In the genomic region with DNA sequence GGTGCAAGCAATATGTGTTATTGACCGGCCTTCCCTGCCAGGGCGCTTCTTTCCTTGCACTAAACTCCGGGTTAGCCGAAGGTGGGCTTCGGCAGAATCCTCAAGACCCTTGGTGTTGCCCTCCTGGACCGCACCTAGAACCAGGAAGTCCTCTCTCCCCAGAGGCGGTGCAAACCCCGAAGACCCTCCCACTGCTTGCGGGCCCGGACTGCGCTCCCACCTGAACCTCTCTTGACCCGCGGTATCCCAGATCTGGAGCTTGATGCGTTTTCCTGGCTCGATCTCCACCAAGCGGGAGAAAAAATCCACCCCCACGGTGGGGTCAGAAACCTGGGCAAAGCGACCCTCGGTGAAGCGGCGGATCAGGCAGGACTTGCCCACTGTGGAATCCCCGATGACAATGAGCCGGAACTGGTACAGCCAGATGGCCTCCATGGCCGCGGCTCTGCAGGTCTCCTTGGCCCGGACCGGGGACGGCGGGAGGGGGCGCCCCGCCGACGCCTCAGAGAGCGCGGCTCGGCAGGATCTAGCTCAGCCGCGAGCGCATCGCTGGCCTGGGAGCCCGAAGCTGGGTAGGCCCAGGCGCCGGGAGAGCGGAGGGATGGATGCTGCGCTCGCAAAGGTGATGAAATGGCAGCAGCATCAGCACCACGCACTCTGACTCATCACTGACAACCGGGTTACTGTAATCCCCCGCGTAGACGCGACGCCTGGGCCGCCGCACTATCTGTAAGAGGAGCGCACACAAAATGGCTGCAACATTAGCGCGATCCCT, we compare ENCODE assay signal across 1 cellular context.
TF ChIP-seq lines count a peak whose summit lies in the region.

A gene with protein sequence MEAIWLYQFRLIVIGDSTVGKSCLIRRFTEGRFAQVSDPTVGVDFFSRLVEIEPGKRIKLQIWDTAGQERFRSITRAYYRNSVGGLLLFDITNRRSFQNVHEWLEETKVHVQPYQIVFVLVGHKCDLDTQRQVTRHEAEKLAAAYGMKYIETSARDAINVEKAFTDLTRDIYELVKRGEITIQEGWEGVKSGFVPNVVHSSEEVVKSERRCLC (minus strand): TSS at position 638 of the 775 bp plus-strand sequence. CDS start 203 bp downstream, at position 435.

TF ChIP-seq in HEK293, 187 proteins besides CTCF, POLR2A, EP300 and RAD21 (continued from another document):
- TF ChIP-seq, protein P1, sequence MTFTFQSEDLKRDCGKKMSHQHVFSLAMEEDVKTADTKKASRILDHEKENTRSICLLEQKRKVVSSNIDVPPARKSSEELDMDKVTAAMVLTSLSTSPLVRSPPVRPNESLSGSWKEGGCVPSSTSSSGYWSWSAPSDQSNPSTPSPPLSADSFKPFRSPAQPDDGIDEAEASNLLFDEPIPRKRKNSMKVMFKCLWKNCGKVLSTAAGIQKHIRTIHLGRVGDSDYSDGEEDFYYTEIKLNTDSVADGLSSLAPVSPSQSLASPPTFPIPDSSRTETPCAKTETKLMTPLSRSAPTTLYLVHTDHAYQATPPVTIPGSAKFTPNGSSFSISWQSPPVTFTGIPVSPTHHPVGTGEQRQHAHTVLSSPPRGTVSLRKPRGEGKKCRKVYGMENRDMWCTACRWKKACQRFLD (tag by site-specific recombination; IDR thresholded peaks at IDR 0.05): no peak
- peak; percentile 15; the same call in 1 of the 2 replicates for TF ChIP-seq ZNF558 (tag by site-specific recombination; IDR thresholded peaks at IDR 0.05)
- TF ChIP-seq, protein P2, sequence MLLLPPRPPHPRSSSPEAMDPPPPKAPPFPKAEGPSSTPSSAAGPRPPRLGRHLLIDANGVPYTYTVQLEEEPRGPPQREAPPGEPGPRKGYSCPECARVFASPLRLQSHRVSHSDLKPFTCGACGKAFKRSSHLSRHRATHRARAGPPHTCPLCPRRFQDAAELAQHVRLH (tag by site-specific recombination; IDR thresholded peaks at IDR 0.05): no peak
- TF ChIP-seq ZBTB8A (tag by site-specific recombination; IDR thresholded peaks at IDR 0.05): 0 out of 2 replicates have a peak, but pooled peaks have one; percentile 30
- peak; percentile 71; the same call in 1 of the 2 replicates for TF ChIP-seq ZNF324 (tag by site-specific recombination; IDR thresholded peaks at IDR 0.05)
- peak; percentile 47; the same call in 1 of the 2 replicates for TF ChIP-seq ZNF76 (tag by site-specific recombination; IDR thresholded peaks at IDR 0.05; ENCODE audit: borderline replicate concordance, low read depth)
- TF ChIP-seq, protein P3, sequence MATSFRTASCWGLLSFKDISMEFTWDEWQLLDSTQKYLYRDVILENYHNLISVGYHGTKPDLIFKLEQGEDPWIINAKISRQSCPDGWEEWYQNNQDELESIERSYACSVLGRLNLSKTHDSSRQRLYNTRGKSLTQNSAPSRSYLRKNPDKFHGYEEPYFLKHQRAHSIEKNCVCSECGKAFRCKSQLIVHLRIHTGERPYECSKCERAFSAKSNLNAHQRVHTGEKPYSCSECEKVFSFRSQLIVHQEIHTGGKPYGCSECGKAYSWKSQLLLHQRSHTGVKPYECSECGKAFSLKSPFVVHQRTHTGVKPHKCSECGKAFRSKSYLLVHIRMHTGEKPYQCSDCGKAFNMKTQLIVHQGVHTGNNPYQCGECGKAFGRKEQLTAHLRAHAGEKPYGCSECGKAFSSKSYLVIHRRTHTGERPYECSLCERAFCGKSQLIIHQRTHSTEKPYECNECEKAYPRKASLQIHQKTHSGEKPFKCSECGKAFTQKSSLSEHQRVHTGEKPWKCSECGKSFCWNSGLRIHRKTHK (tag by site-specific recombination; IDR thresholded peaks at IDR 0.05): no peak
- TF ChIP-seq, protein P4, sequence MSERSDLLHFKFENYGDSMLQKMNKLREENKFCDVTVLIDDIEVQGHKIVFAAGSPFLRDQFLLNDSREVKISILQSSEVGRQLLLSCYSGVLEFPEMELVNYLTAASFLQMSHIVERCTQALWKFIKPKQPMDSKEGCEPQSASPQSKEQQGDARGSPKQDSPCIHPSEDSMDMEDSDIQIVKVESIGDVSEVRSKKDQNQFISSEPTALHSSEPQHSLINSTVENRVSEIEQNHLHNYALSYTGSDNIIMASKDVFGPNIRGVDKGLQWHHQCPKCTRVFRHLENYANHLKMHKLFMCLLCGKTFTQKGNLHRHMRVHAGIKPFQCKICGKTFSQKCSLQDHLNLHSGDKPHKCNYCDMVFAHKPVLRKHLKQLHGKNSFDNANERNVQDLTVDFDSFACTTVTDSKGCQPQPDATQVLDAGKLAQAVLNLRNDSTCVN (tag by site-specific recombination; optimal IDR thresholded peaks at IDR 0.05): peak; percentile 61
- TF ChIP-seq SP7 (tag by site-specific recombination; IDR thresholded peaks at IDR 0.05): peak; percentile 73
- 0 out of 2 replicates have a peak, but pooled peaks have one; percentile 18 for TF ChIP-seq ZNF10 (tag by site-specific recombination; IDR thresholded peaks at IDR 0.05)
- TF ChIP-seq, protein P5, sequence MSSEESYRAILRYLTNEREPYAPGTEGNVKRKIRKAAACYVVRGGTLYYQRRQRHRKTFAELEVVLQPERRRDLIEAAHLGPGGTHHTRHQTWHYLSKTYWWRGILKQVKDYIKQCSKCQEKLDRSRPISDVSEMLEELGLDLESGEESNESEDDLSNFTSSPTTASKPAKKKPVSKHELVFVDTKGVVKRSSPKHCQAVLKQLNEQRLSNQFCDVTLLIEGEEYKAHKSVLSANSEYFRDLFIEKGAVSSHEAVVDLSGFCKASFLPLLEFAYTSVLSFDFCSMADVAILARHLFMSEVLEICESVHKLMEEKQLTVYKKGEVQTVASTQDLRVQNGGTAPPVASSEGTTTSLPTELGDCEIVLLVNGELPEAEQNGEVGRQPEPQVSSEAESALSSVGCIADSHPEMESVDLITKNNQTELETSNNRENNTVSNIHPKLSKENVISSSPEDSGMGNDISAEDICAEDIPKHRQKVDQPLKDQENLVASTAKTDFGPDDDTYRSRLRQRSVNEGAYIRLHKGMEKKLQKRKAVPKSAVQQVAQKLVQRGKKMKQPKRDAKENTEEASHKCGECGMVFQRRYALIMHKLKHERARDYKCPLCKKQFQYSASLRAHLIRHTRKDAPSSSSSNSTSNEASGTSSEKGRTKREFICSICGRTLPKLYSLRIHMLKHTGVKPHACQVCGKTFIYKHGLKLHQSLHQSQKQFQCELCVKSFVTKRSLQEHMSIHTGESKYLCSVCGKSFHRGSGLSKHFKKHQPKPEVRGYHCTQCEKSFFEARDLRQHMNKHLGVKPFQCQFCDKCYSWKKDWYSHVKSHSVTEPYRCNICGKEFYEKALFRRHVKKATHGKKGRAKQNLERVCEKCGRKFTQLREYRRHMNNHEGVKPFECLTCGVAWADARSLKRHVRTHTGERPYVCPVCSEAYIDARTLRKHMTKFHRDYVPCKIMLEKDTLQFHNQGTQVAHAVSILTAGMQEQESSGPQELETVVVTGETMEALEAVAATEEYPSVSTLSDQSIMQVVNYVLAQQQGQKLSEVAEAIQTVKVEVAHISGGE (tag by site-specific recombination; conservative IDR thresholded peaks at IDR 0.05; ENCODE audit: low read depth): 0 out of 2 replicates have a peak, but pooled peaks have one; percentile 8
- TF ChIP-seq ZIC2 (tag by site-specific recombination; IDR thresholded peaks at IDR 0.05): peak; percentile 66
- TF ChIP-seq ZNF660 (tag by site-specific recombination; IDR thresholded peaks at IDR 0.05): peak; percentile 67; the same call in 1 of the 2 replicates
- peak; percentile 47 for TF ChIP-seq ZNF629 (tag by site-specific recombination; IDR thresholded peaks at IDR 0.05)
- TF ChIP-seq KLF1 (tag by site-specific recombination; IDR thresholded peaks at IDR 0.05): 0 out of 2 replicates have a peak, but pooled peaks have one; percentile 17
- peak; percentile 51; the same call in 1 of the 2 replicates for TF ChIP-seq ZXDB (tag by site-specific recombination; IDR thresholded peaks at IDR 0.05)
- peak; percentile 22; the same call in 1 of the 2 replicates for TF ChIP-seq GLIS1 (tag by site-specific recombination; IDR thresholded peaks at IDR 0.05)
- TF ChIP-seq, protein P6, sequence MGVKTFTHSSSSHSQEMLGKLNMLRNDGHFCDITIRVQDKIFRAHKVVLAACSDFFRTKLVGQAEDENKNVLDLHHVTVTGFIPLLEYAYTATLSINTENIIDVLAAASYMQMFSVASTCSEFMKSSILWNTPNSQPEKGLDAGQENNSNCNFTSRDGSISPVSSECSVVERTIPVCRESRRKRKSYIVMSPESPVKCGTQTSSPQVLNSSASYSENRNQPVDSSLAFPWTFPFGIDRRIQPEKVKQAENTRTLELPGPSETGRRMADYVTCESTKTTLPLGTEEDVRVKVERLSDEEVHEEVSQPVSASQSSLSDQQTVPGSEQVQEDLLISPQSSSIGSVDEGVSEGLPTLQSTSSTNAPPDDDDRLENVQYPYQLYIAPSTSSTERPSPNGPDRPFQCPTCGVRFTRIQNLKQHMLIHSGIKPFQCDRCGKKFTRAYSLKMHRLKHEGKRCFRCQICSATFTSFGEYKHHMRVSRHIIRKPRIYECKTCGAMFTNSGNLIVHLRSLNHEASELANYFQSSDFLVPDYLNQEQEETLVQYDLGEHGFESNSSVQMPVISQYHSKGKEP (tag by site-specific recombination; IDR thresholded peaks at IDR 0.05): peak; percentile 34; the same call in 1 of the 2 replicates
- TF ChIP-seq ZBTB20 (tag by site-specific recombination; IDR thresholded peaks at IDR 0.05): peak; percentile 60; the same call in 1 of the 2 replicates
- peak; percentile 58; the same call in 1 of the 2 replicates for TF ChIP-seq GLIS2 (tag by site-specific recombination; IDR thresholded peaks at IDR 0.05)
- TF ChIP-seq YY1 (tag by site-specific recombination; IDR thresholded peaks at IDR 0.05): peak; percentile 80
